ENCODE assay signal across 8 cellular contexts in genomic region chr2:174546519-174547506, GRCh38. TPM values are rescaled to one million over a fixed set of nuclear protein-coding genes. Genes with fewer than 3 reads are reported as not detected.
A peak's percentile ranks its signal among the peaks of the same experiment; 100 is the strongest.
DNase-seq lines count a peak whose midpoint lies in the region; ATAC-seq, FAIRE-seq and TF ChIP-seq lines count a peak whose summit lies in the region.

No MANE protein-coding gene starts in this region.

- H3K9me3 ChIP-seq in OCI-LY1 (ENCODE audit: low read length) = no peaks in the 10 kb centered on the region
- no peaks in the 10 kb centered on the region for H3K9me3 ChIP-seq in K562 (replicated peaks; ENCODE audit: control insufficient read depth, insufficient read depth, low read depth, low read length)
- no peaks in the 10 kb centered on the region for H3K9me3 ChIP-seq in colonic mucosa

- no peaks in the 10 kb centered on the region for H3K27me3 Mint-ChIP-seq in Calu3 (ENCODE audit: unreplicated experiment)

- H3K36me3 Mint-ChIP-seq in Calu3 (ENCODE audit: insufficient read depth, unreplicated experiment) = peaks cover 4% of the 10 kb centered on the region

- H3K4me2 ChIP-seq in OCI-LY1 (ENCODE audit: low read length) (no peak overlapping the region), K562 (ENCODE audit: insufficient read depth, low read length) (peak overlapping the region; percentile 91)

- POLR2A ChIA-PET in K562 (lab: Yijun Ruan, JAX) = interaction anchor here (0.6 to 1.7 kb wide), 16 partner anchors 11 to 1767 kb away, joined by 3 to 17 read pairs (median 3); partner anchors contain the start of genes GPR155 and SCRN3

- DNase-seq in Calu3 (peak; percentile 39), K562 (ENCODE audit: extremely low read depth in 1 of 4, low spot score in 3 of 4) (peak; percentile 38 to 86 (median 59)), left colon (no peak), kidney glomerular epithelial cell (lab: John Stamatoyannopoulos, UW) (no peak), colonic mucosa (no peak)

- TF ChIP-seq CTCF in Calu3 (IDR thresholded peaks at IDR 0.05; ENCODE audit: unreplicated experiment) = peak; percentile 30
- TF ChIP-seq CTCF in OCI-LY1 (IDR thresholded peaks at IDR 0.05; ENCODE audit: low read length) = peak; percentile 72
- TF ChIP-seq CTCF in K562 (IDR thresholded peaks at IDR 0.05 in 2 of 3, conservative IDR thresholded peaks at IDR 0.05 in 1 of 3; ENCODE audit: insufficient read depth in 2 of 3, low read depth in 1 of 3, low read length in 3 of 3) = peak; percentile 88 to 97 (median 89)
- TF ChIP-seq CTCF in colonic mucosa (IDR thresholded peaks at IDR 0.05) = no peak

- no peak overlapping the region for H3K27ac Mint-ChIP-seq in Calu3 (ENCODE audit: unreplicated experiment)

- H3K27ac ChIP-seq in OCI-LY1 (ENCODE audit: low read depth, low read length, poor library complexity, severe bottlenecking) (no peak overlapping the region), K562 (ENCODE audit: extremely low read depth, low read depth, low read length) (peak overlapping the region; percentile 59), colonic mucosa (no peak overlapping the region)

- H3K4me3 Mint-ChIP-seq in Calu3 (ENCODE audit: low read depth, unreplicated experiment) = no peak overlapping the region

- peak; percentile 93 to 97 for TF ChIP-seq RAD21 in K562 (CRISPR knock-in tag; conservative IDR thresholded peaks at IDR 0.05 in 1 of 2, IDR thresholded peaks at IDR 0.05 in 1 of 2)

- H3K9ac ChIP-seq in OCI-LY1 (ENCODE audit: low read length) (no peak overlapping the region), K562 (ENCODE audit: insufficient read depth in 1 of 2, low read depth in 2 of 2, low read length in 2 of 2) (peak overlapping the region; percentile 72 to 74; a peak in 3 of 4 replicates), colonic mucosa (ENCODE audit: low read depth in 2 of 2, low read length in 2 of 2) (no peak overlapping the region)

- H4K20me1 ChIP-seq in OCI-LY1 (ENCODE audit: insufficient read depth, low read length) (no peaks in the 10 kb centered on the region), K562 (replicated peaks; ENCODE audit: control insufficient read depth, insufficient read depth, low read length) (no peaks in the 10 kb centered on the region)

- ATAC-seq in GM21786 (IDR thresholded peaks at IDR 0.05; ENCODE audit: unreplicated experiment) = peak; percentile 74
- ATAC-seq in K562 = peak; percentile 99
- peak; percentile 54 for ATAC-seq in left colon
- no peak for ATAC-seq in GM21447 (IDR thresholded peaks at IDR 0.05; ENCODE audit: unreplicated experiment)

- H3K4me1 Mint-ChIP-seq in Calu3 (ENCODE audit: low read depth, unreplicated experiment) = peaks cover 26% of the 10 kb centered on the region

- no peaks in the 10 kb centered on the region for H3K79me2 ChIP-seq in OCI-LY1 (ENCODE audit: insufficient read depth, low read length)
- no peaks in the 10 kb centered on the region for H3K79me2 ChIP-seq in K562 (ENCODE audit: control insufficient read depth, insufficient read depth, low read length)

- H3K9me1 ChIP-seq in K562 (ENCODE audit: control insufficient read depth, insufficient read depth, low read length) = no peaks in the 10 kb centered on the region

- WGBS in K562 (ENCODE audit: insufficient coverage, low coverage, missing lambda C conversion rate) = 20% methylated on average over 21 of the region's 21 CpGs

- TF ChIP-seq EP300 in K562 (IDR thresholded peaks at IDR 0.05; ENCODE audit: low read length) = 0 out of 2 replicates have a peak, but pooled peaks have one; percentile 4

- no peak overlapping the region for H3K4me3 ChIP-seq in OCI-LY1 (ENCODE audit: low read depth, low read length, poor library complexity, severe bottlenecking)
- H3K4me3 ChIP-seq in K562 = peak overlapping the region; percentile 47
- H3K4me3 ChIP-seq in colonic mucosa = no peak overlapping the region

- H3K4me1 ChIP-seq in OCI-LY1 (ENCODE audit: insufficient read depth, low read length, severe bottlenecking) (no peaks in the 10 kb centered on the region), K562 (replicated peaks in 1 of 2; ENCODE audit: control insufficient read depth in 2 of 2, insufficient read depth in 2 of 2, low read length in 2 of 2) (peaks cover 0 to 3% of the 10 kb centered on the region in 2 experiments; a peak in 1 of 5 replicates), colonic mucosa (no peaks in the 10 kb centered on the region)

- peak; percentile 66 for TF ChIP-seq POLR2A in K562 (conservative IDR thresholded peaks at IDR 0.05)

- no peaks in the 10 kb centered on the region for H3K9me2 ChIP-seq in OCI-LY1 (ENCODE audit: low read depth, low read length)

- BruUV-seq in Calu3 (replicated peaks; lab: Mats Ljungman, UMichigan) (no TSS peak), K562 (replicated peaks; lab: Mats Ljungman, UMichigan) (no TSS peak)

- intact Hi-C loops in Calu3 (cut with micrococcal nuclease; ENCODE audit: unreplicated experiment) = loop anchor here (1.0 kb wide), 1 partner anchor 85 kb away; no protein-coding TSS in a partner anchor
- intact Hi-C loops in K562 (cut with micrococcal nuclease) = loop anchor here (1.0 to 5.0 kb wide), 2 partner anchors 85 to 195 kb away; no protein-coding TSS in a partner anchor
- intact Hi-C loops in left colon (cut with DNase I, micrococcal nuclease) = no loop called here
- intact Hi-C loops in colonic mucosa (cut with DNase I) = no loop called here

- no peaks in the 10 kb centered on the region for H3K9me3 Mint-ChIP-seq in Calu3 (ENCODE audit: low read depth, unreplicated experiment)

- peak; percentile 94 for FAIRE-seq in K562 (lab: Jason Lieb, UNC)

- no peaks in the 10 kb centered on the region for H3K27me3 ChIP-seq in OCI-LY1 (ENCODE audit: insufficient read depth, low read length)
- peaks cover 3 to 4% of the 10 kb centered on the region in 2 experiments; a peak in 2 of 5 replicates for H3K27me3 ChIP-seq in K562 (ENCODE audit: control insufficient read depth in 2 of 2, insufficient read depth in 2 of 2, low read length in 2 of 2)
- H3K27me3 ChIP-seq in colonic mucosa = no peaks in the 10 kb centered on the region

- in situ Hi-C loops in K562 (cut with MboI) = no loop called here

- H2AFZ ChIP-seq in OCI-LY1 (ENCODE audit: low read length) (no peak overlapping the region), K562 (ENCODE audit: low read depth, low read length) (peak overlapping the region; percentile 96)

- H3K36me3 ChIP-seq in OCI-LY1 (ENCODE audit: insufficient read depth, low read length) (no peaks in the 10 kb centered on the region), K562 (ENCODE audit: control insufficient read depth, insufficient read depth, low read length) (no peaks in the 10 kb centered on the region), colonic mucosa (no peaks in the 10 kb centered on the region)

- no peaks in the 10 kb centered on the region for H3F3A ChIP-seq in OCI-LY1 (ENCODE audit: insufficient read depth, low read length)

- CTCF ChIA-PET in Calu3 (lab: Charles Lee) = interaction anchor here (0.6 to 2.9 kb wide), 3 partner anchors 74 to 88 kb away, joined by 3 to 32 read pairs (median 5); no protein-coding TSS in a partner anchor
- CTCF ChIA-PET in K562 (lab: Yijun Ruan, JAX; ENCODE audit: low intra/inter-chr PET ratio) = interaction anchor here (0.6 to 3.6 kb wide), 3 partner anchors 76 to 1084 kb away, joined by 3 to 32 read pairs (median 6); no protein-coding TSS in a partner anchor

TF ChIP-seq in K562, 482 proteins besides CTCF, POLR2A, EP300 and RAD21 (continues in another document):
- TF ChIP-seq ASH1L (IDR thresholded peaks at IDR 0.05; ENCODE audit: borderline replicate concordance, low read depth, partially characterized antibody) (peak; percentile 16), ETV1 (tag; conservative IDR thresholded peaks at IDR 0.05; ENCODE audit: low read depth) (no peak)

RNA-seq across cellular contexts. Expression of gene WIPF1, which starts 50.8 kb away (rescaled TPM):
- 0.73 and 0.87 TPM in 2 replicates for total RNA-seq in Calu3 (2022)
- total RNA-seq in K562 (2011; cell fraction: chromatin; rRNA removed; ENCODE audit: low replicate concordance) = 1.3 and 2.3 TPM in 2 replicates
- 0.33 and 0.39 TPM in 2 replicates for total RNA-seq in K562 (2011; cell fraction: nucleolus; rRNA removed)
- 0.95 and 1.4 TPM in 2 replicates for total RNA-seq in K562 (2011; cell fraction: nucleoplasm; rRNA removed)
- 0.49 and 2.4 TPM in 2 replicates for total RNA-seq in K562 (2014; rRNA removed)
- 2.4 TPM in 2 replicates for total RNA-seq in K562 (2014; rRNA removed; fragmentation: Illumina TruSeq; extraction: Trizol)
- 4.9 and 5.8 TPM in 2 replicates for total RNA-seq in K562 (2015; rRNA removed; fragmentation: Illumina TruSeq; extraction: Trizol)
- 3.8 and 4.9 TPM in 2 replicates for total RNA-seq in K562 (2021)
- 0.54 and 3.7 TPM in 2 replicates for polyA plus RNA-seq in K562 (2011; rRNA removed)
- 0.42 and 2.4 TPM in 2 replicates for polyA plus RNA-seq in K562 (2011; cell fraction: cytosol; rRNA removed)
- polyA plus RNA-seq in K562 (2011; cell fraction: nucleus; rRNA removed) = 0.75 and 3.5 TPM in 2 replicates
- 6.6 and 14.1 TPM in 2 replicates for polyA plus RNA-seq in K562 (2012)
- 3.0 and 3.6 TPM in 2 replicates for polyA plus RNA-seq in K562 (2014; fragmentation: Illumina TruSeq; extraction: Trizol)
- polyA plus RNA-seq in K562 (2014; fragmentation: Nextera tagmentation; extraction: Ambion mirVana) = under 1 TPM; 0.61 to 0.92 TPM
- 1.8 and 2.5 TPM in 2 replicates for polyA plus RNA-seq in K562 (2014; rRNA removed)
- polyA minus RNA-seq in K562 (2011; rRNA and poly(A)+ RNA removed) = 0.32 and 4.6 TPM in 2 replicates
- polyA minus RNA-seq in K562 (2011; cell fraction: cytosol; rRNA and poly(A)+ RNA removed) = 0.48 and 2.4 TPM in 2 replicates
- 0.27 and 5.9 TPM in 2 replicates for polyA minus RNA-seq in K562 (2011; cell fraction: nucleus; rRNA and poly(A)+ RNA removed)
- 10 to 100 TPM in 1 of 2 donors, 1 to 10 TPM in 1; 8.8 to 17.4 TPM for total RNA-seq in left colon
- 10 to 100 TPM in 1 of 2 donors, 1 to 10 TPM in 1; 6.7 to 21.4 TPM for total RNA-seq in colonic mucosa

RNA-seq across cellular contexts. Expression of gene GPR155, which starts 60.0 kb away (rescaled TPM):
- total RNA-seq in Calu3 (2022) = 1.4 and 2.1 TPM in 2 replicates
- total RNA-seq in K562 (2011; cell fraction: chromatin; rRNA removed; ENCODE audit: low replicate concordance) = 0.37 and 0.76 TPM in 2 replicates
- 0.17 and 0.39 TPM in 2 replicates for total RNA-seq in K562 (2011; cell fraction: nucleolus; rRNA removed)
- total RNA-seq in K562 (2011; cell fraction: nucleoplasm; rRNA removed) = 0.37 and 0.84 TPM in 2 replicates
- 0.04 TPM in 1 of 2 replicates, not detected in the other for total RNA-seq in K562 (2014; rRNA removed)
- total RNA-seq in K562 (2014; rRNA removed; fragmentation: Illumina TruSeq; extraction: Trizol) = 0.10 and 0.18 TPM in 2 replicates
- 0.08 and 0.11 TPM in 2 replicates for total RNA-seq in K562 (2015; rRNA removed; fragmentation: Illumina TruSeq; extraction: Trizol)
- total RNA-seq in K562 (2021) = 0.11 TPM in 2 replicates
- polyA plus RNA-seq in K562 (2011; rRNA removed) = 0.40 and 0.49 TPM in 2 replicates
- polyA plus RNA-seq in K562 (2011; cell fraction: cytosol; rRNA removed) = 0.07 and 0.16 TPM in 2 replicates
- 0.24 and 0.46 TPM in 2 replicates for polyA plus RNA-seq in K562 (2011; cell fraction: nucleus; rRNA removed)
- polyA plus RNA-seq in K562 (2012) = 0.12 and 0.49 TPM in 2 replicates
- 0.06 and 0.10 TPM in 2 replicates for polyA plus RNA-seq in K562 (2014; fragmentation: Illumina TruSeq; extraction: Trizol)
- under 1 TPM; 0.04 to 0.11 TPM for polyA plus RNA-seq in K562 (2014; fragmentation: Nextera tagmentation; extraction: Ambion mirVana)
- polyA plus RNA-seq in K562 (2014; rRNA removed) = 0.04 and 0.36 TPM in 2 replicates
- polyA minus RNA-seq in K562 (2011; rRNA and poly(A)+ RNA removed) = 0.28 and 0.33 TPM in 2 replicates
- polyA minus RNA-seq in K562 (2011; cell fraction: cytosol; rRNA and poly(A)+ RNA removed) = not detected in 2 replicates
- polyA minus RNA-seq in K562 (2011; cell fraction: nucleus; rRNA and poly(A)+ RNA removed) = 0.13 and 0.78 TPM in 2 replicates
- total RNA-seq in left colon = 1 to 10 TPM; 2.3 to 4.1 TPM
- total RNA-seq in colonic mucosa = 1 to 10 TPM; 1.3 to 4.0 TPM

Comparison
In these comparisons a context has a peak if more than half of its experiments do, and no peak if none do; other contexts are left out.
1. DNase-seq: peak in Calu3 (single experiment) and K562 (4 of 4); none in left colon (0 of 2), kidney glomerular epithelial cell (single experiment) and colonic mucosa (single experiment).
2. H3K9ac ChIP-seq: peak in K562 (2 of 2); none in OCI-LY1 (single experiment) and colonic mucosa (0 of 2).
3. intact Hi-C loops: an anchor here in Calu3 (1.0 kb wide) and K562 (1.0 to 5.0 kb wide); none called in left colon and colonic mucosa.